Comparison of ENCODE assay signal across 8 cellular contexts in the genomic region with DNA sequence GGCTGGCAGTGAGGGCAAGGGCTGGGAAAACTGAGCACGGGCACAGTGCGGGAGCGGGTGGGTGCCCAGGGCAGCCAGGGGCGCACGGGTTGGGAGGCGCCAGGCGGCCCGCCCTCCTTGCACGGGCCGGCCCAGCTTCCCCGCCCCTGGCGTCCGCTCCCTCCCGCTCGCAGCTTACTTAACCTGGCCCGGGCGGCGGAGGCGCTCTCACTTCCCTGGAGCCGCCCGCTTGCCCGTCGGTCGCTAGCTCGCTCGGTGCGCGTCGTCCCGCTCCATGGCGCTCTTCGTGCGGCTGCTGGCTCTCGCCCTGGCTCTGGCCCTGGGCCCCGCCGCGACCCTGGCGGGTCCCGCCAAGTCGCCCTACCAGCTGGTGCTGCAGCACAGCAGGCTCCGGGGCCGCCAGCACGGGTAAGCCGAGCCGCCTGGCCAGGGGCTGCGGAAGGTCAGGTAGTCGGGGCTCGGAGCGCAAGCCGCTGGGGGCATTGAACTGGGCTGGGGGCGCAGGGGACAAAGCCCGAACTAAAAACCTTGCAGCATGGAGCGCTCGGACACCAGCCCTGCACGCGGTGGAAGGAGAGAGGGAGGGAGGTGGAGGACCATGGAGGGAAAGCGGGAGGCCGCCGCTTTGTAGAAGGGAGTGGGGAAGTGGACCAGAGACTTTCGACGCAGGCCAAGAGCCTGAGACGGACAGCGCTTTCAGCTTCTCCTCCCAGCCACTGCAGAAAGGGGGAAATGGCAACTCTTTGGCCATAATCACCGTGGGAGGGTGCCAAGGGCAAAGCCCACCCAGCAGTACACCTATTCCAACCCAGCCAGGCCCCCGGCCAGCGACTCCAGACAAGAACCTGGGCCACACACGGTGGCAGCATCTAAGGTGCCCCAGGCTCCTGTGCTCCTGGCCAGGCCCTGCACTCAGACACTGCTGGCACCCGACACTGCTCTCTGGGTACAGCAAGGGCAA. TPM values are rescaled to one million over a fixed set of nuclear protein-coding genes. Genes with fewer than 3 reads are reported as not detected.
A peak's percentile ranks its signal among the peaks of the same experiment; 100 is the strongest.
DNase-seq lines count a peak whose midpoint lies in the region; ATAC-seq, FAIRE-seq and TF ChIP-seq lines count a peak whose summit lies in the region.

TGFBI (plus strand) TSS at position 207 of the 961 bp plus-strand sequence; CDS start at position 275, 68 bp downstream.

- intact Hi-C loops in right cardiac atrium (cut with DNase I), result no loop called here

- H3K4me1 Mint-ChIP-seq in astrocyte (ENCODE audit: low read depth, unreplicated experiment), result peaks cover 53% of the 10 kb centered on the region
- H3K4me1 Mint-ChIP-seq in activated naive CD4-positive, alpha-beta T cell treated with anti-CD3 and anti-CD28 coated beads, Interleukin-2, amount 10 ng/mL, durations not matched to agents 7 days and 5 days, result no peaks in the 10 kb centered on the region

- DNase-seq in HT1080 (ENCODE audit: low read depth) (no peak), astrocyte (ENCODE audit: low read depth) (no peak), right cardiac atrium (peak; percentile 71 to 91 (median 89)), pulmonary artery endothelial cell (ENCODE audit: low read depth, low spot score) (no peak), dedifferentiated amniotic fluid mesenchymal stem cell (ENCODE audit: extremely low spot score) (no peak)
- no peak for DNase-seq in activated naive CD4-positive, alpha-beta T cell treated with anti-CD3 and anti-CD28 coated beads, Interleukin-2, amount 10 ng/mL, durations not matched to agents 7 days and 5 days
- DNase-seq in effector CD4-positive, alpha-beta T cell, result no peak

- H3K4me2 ChIP-seq in astrocyte (ENCODE audit: low read length), result peak within 1 kb of the TSS; percentile 96

- H3K36me3 ChIP-seq in ES-I3 (ENCODE audit: insufficient read depth, low read length) (no peaks in the 10 kb centered on the region), astrocyte (ENCODE audit: insufficient read depth, low read length) (peaks cover 28% of the 10 kb centered on the region)

- peaks cover 21% of the 10 kb centered on the region for H3K27me3 Mint-ChIP-seq in astrocyte (ENCODE audit: low read depth, unreplicated experiment)
- peaks cover 48% of the 10 kb centered on the region for H3K27me3 Mint-ChIP-seq in activated naive CD4-positive, alpha-beta T cell treated with anti-CD3 and anti-CD28 coated beads, Interleukin-2, amount 10 ng/mL, durations not matched to agents 7 days and 5 days

- H3K27me3 ChIP-seq in astrocyte (ENCODE audit: insufficient read depth, low read length), result no peaks in the 10 kb centered on the region
- H3K27me3 ChIP-seq in right cardiac atrium (ENCODE audit: control insufficient read depth, insufficient read depth), result no peaks in the 10 kb centered on the region

- H3K27ac Mint-ChIP-seq in astrocyte (ENCODE audit: unreplicated experiment), result peak within 1 kb of the TSS; percentile 34
- no peak within 1 kb of the TSS for H3K27ac Mint-ChIP-seq in activated naive CD4-positive, alpha-beta T cell treated with anti-CD3 and anti-CD28 coated beads, Interleukin-2, amount 10 ng/mL, durations not matched to agents 7 days and 5 days

- FAIRE-seq in astrocyte (lab: Jason Lieb, UNC), result no peak

- H3K36me3 Mint-ChIP-seq in astrocyte (ENCODE audit: low read depth, unreplicated experiment), result peaks cover 25% of the 10 kb centered on the region
- H3K36me3 Mint-ChIP-seq in activated naive CD4-positive, alpha-beta T cell treated with anti-CD3 and anti-CD28 coated beads, Interleukin-2, amount 10 ng/mL, durations not matched to agents 7 days and 5 days, result no peaks in the 10 kb centered on the region

- H3K4me1 ChIP-seq in ES-I3 (ENCODE audit: insufficient read depth, low read length), result peaks cover 6% of the 10 kb centered on the region; the same call in 1 of the 2 replicates
- peaks cover 56% of the 10 kb centered on the region for H3K4me1 ChIP-seq in astrocyte (ENCODE audit: insufficient read depth, low read length)
- peaks cover 4% of the 10 kb centered on the region for H3K4me1 ChIP-seq in right cardiac atrium (ENCODE audit: control insufficient read depth, insufficient read depth, low read length)

- peak within 1 kb of the TSS; percentile 89 for H3K27ac ChIP-seq in astrocyte (ENCODE audit: low read depth, low read length)
- no peak within 1 kb of the TSS for H3K27ac ChIP-seq in right cardiac atrium (ENCODE audit: low read length)

- H3K9ac ChIP-seq in ES-I3 (ENCODE audit: low read depth, low read length) (peak within 1 kb of the TSS; percentile 70), astrocyte (ENCODE audit: low read length) (peak within 1 kb of the TSS; percentile 97)

- WGBS in right cardiac atrium, result 5% methylated on average over 68 of the region's 68 CpGs

- H4K20me1 ChIP-seq in astrocyte (ENCODE audit: insufficient read depth, low read length), result peaks cover 50% of the 10 kb centered on the region

- CTCF ChIA-PET in activated naive CD4-positive, alpha-beta T cell treated with anti-CD3 and anti-CD28 coated beads, Interleukin-2, amount 10 ng/mL, durations not matched to agents 7 days and 5 days (lab: Charles Lee), result no interaction called here

- peak within 1 kb of the TSS; percentile 92 for H3K4me3 Mint-ChIP-seq in astrocyte (ENCODE audit: unreplicated experiment)
- H3K4me3 Mint-ChIP-seq in activated naive CD4-positive, alpha-beta T cell treated with anti-CD3 and anti-CD28 coated beads, Interleukin-2, amount 10 ng/mL, durations not matched to agents 7 days and 5 days, result no peak within 1 kb of the TSS

- peak within 1 kb of the TSS; percentile 84 for H3K4me3 ChIP-seq in astrocyte (ENCODE audit: insufficient read depth, low read depth, low read length)
- H3K4me3 ChIP-seq in right cardiac atrium (ENCODE audit: low read length), result peak within 1 kb of the TSS; percentile 58

- ATAC-seq in right cardiac atrium, result peak; percentile 90 to 94

- peaks cover 2% of the 10 kb centered on the region for H3K9me3 Mint-ChIP-seq in astrocyte (ENCODE audit: unreplicated experiment)
- no peaks in the 10 kb centered on the region for H3K9me3 Mint-ChIP-seq in activated naive CD4-positive, alpha-beta T cell treated with anti-CD3 and anti-CD28 coated beads, Interleukin-2, amount 10 ng/mL, durations not matched to agents 7 days and 5 days

- H3K9me3 ChIP-seq in ES-I3 (ENCODE audit: control insufficient read depth, insufficient read depth, low read length) (no peaks in the 10 kb centered on the region), astrocyte (ENCODE audit: insufficient read depth, low read depth, low read length) (no peaks in the 10 kb centered on the region), right cardiac atrium (ENCODE audit: control insufficient read depth, low read length) (no peaks in the 10 kb centered on the region)

- TF ChIP-seq CTCF in astrocyte (IDR thresholded peaks at IDR 0.05; ENCODE audit: insufficient read depth, low read depth, low read length), result no peak

- H3K79me2 ChIP-seq in astrocyte (ENCODE audit: insufficient read depth, low read length), result peaks cover 69% of the 10 kb centered on the region

- H2AFZ ChIP-seq in astrocyte (ENCODE audit: low read depth, low read length), result peak within 1 kb of the TSS; percentile 63

RNA-seq across cellular contexts. Expression of gene TGFBI, which starts in this region (rescaled TPM):
- 34.9 and 56.4 TPM in 2 replicates for total RNA-seq in HT1080 (2014; rRNA removed; shearing (Covaris generic))
- polyA plus RNA-seq in HT1080 (2015; cell fraction: cytosol; rRNA removed), result 170 and 171 TPM in 2 replicates
- 147 and 174 TPM in 2 replicates for polyA plus RNA-seq in HT1080 (2015; cell fraction: nucleus; rRNA removed)
- total RNA-seq in astrocyte (1,145 and 1,862 TPM in 2 replicates), right cardiac atrium (10 to 100 TPM; 41.6 to 60.4 (median 51.2) TPM), pulmonary artery endothelial cell (6.3 and 16.9 TPM in 2 replicates)
- 44.1 TPM for polyA plus RNA-seq in right cardiac atrium

Comparison
In these comparisons a context has a peak if more than half of its experiments do, and no peak if none do; other contexts are left out.
1. RNA of gene TGFBI (total RNA-seq): 1,145 to 1,862 TPM in astrocyte; 41.6 to 60.4 TPM in right cardiac atrium, 34.9 to 56.4 TPM in HT1080 and 6.3 to 16.9 TPM in pulmonary artery endothelial cell; every median in the first group is over 10 times any median in the second.
2. DNase-seq: peak in right cardiac atrium (3 of 3); none in HT1080 (single experiment), astrocyte (single experiment), pulmonary artery endothelial cell (single experiment), dedifferentiated amniotic fluid mesenchymal stem cell (single experiment), activated naive CD4-positive, alpha-beta T cell treated with anti-CD3 and anti-CD28 coated beads, Interleukin-2, amount 10 ng/mL, durations not matched to agents 7 days and 5 days (single experiment) and effector CD4-positive, alpha-beta T cell (single experiment).